Comparison of ENCODE assay signal across 17 cellular contexts in genomic region chr9:133848471-133848870, GRCh38.
"Had no signal": no experiment of that assay in that cellular context is flagged by ENCODE, and none has a peak within 500 bp of the region (broad histone marks: within the 10 kb centered on the region; RNA-seq: fewer than 3 reads in every experiment).

No MANE protein-coding gene starts in this region.

- H3K4me1 Mint-ChIP-seq: activated CD4-positive, alpha-beta T cell treated with anti-CD3 and anti-CD28 coated beads, Interleukin-2, amount 10 ng/mL, durations not matched to agents 24 days and 14 days; activated naive CD4-positive, alpha-beta T cell treated with anti-CD3 and anti-CD28 coated beads, Interleukin-2, amount 10 ng/mL, durations not matched to agents 7 days and 5 days had no signal

- H3K4me3 Mint-ChIP-seq: activated CD4-positive, alpha-beta T cell treated with anti-CD3 and anti-CD28 coated beads, Interleukin-2, amount 10 ng/mL, durations not matched to agents 24 days and 14 days; activated CD8-positive, alpha-beta T cell treated with anti-CD3 and anti-CD28 coated beads for 36 hours; activated naive CD4-positive, alpha-beta T cell treated with anti-CD3 and anti-CD28 coated beads, Interleukin-2, amount 10 ng/mL, durations not matched to agents 7 days and 5 days; activated T-cell treated with anti-CD3 and anti-CD28 coated beads, Interleukin-2, amount 50 U/mL, for 24 hours; memory B cell; stimulated activated naive CD8-positive, alpha-beta T cell treated with anti-CD3 and anti-CD28 coated beads, Interleukin-15, amount 100 ng/mL, for 72 hours had no signal

- H3K9me3 Mint-ChIP-seq: activated CD4-positive, alpha-beta T cell treated with anti-CD3 and anti-CD28 coated beads, Interleukin-2, amount 10 ng/mL, durations not matched to agents 24 days and 14 days; activated CD8-positive, alpha-beta T cell treated with anti-CD3 and anti-CD28 coated beads for 36 hours; activated naive CD4-positive, alpha-beta T cell treated with anti-CD3 and anti-CD28 coated beads, Interleukin-2, amount 10 ng/mL, durations not matched to agents 7 days and 5 days; activated T-cell treated with anti-CD3 and anti-CD28 coated beads, Interleukin-2, amount 50 U/mL, for 24 hours; activated T-helper 2 cell treated with anti-CD3 and anti-CD28 coated beads, Interferon-gamma antibody, Interleukin-2, Interleukin-4, amounts not matched to agents 10 μg/mL and 5 μg/mL and 100 μg/mL, durations not matched to agents 14 hours and 24 hours and 36 hours; memory B cell; stimulated activated naive CD8-positive, alpha-beta T cell treated with anti-CD3 and anti-CD28 coated beads, Interleukin-15, amount 100 ng/mL, for 72 hours had no signal

- H3K36me3 Mint-ChIP-seq: activated naive CD4-positive, alpha-beta T cell treated with anti-CD3 and anti-CD28 coated beads, Interleukin-2, amount 10 ng/mL, durations not matched to agents 7 days and 5 days had no signal

- H3K27me3 Mint-ChIP-seq: activated CD4-positive, alpha-beta T cell treated with anti-CD3 and anti-CD28 coated beads, Interleukin-2, amount 10 ng/mL, durations not matched to agents 24 days and 14 days; activated CD8-positive, alpha-beta T cell treated with anti-CD3 and anti-CD28 coated beads for 36 hours; memory B cell had no signal

- DNase-seq: activated CD4-positive, alpha-beta T cell treated with anti-CD3 and anti-CD28 coated beads, Interleukin-2, amount 10 ng/mL, durations not matched to agents 24 days and 14 days; activated CD8-positive, alpha-beta T cell treated with anti-CD3 and anti-CD28 coated beads for 36 hours; activated naive CD4-positive, alpha-beta T cell treated with anti-CD3 and anti-CD28 coated beads, Interleukin-2, amount 10 ng/mL, durations not matched to agents 7 days and 5 days; activated T-cell treated with anti-CD3 and anti-CD28 coated beads, Interleukin-2, amount 50 U/mL, for 24 hours; aorta; effector CD4-positive, alpha-beta T cell; gastrocnemius medialis; kidney glomerular epithelial cell; stimulated activated naive CD8-positive, alpha-beta T cell treated with anti-CD3 and anti-CD28 coated beads, Interleukin-15, amount 100 ng/mL, for 72 hours; T1000; transverse colon; uterus had no signal

- H3K27me3 ChIP-seq: heart left ventricle, suprapubic skin, transverse colon, uterus had no signal

- H3K4me1 ChIP-seq: gastrocnemius medialis, uterus had no signal

- H3K27ac ChIP-seq: gastrocnemius medialis, heart left ventricle, suprapubic skin, transverse colon, uterus had no signal

- ATAC-seq: activated CD8-positive, alpha-beta T cell treated with anti-CD3 and anti-CD28 coated beads for 36 hours; esophagus mucosa; gastrocnemius medialis; heart left ventricle; stimulated activated naive CD8-positive, alpha-beta T cell treated with anti-CD3 and anti-CD28 coated beads, Interleukin-15, amount 100 ng/mL, for 72 hours had no signal

- H3K27ac Mint-ChIP-seq: activated CD4-positive, alpha-beta T cell treated with anti-CD3 and anti-CD28 coated beads, Interleukin-2, amount 10 ng/mL, durations not matched to agents 24 days and 14 days; activated CD8-positive, alpha-beta T cell treated with anti-CD3 and anti-CD28 coated beads for 36 hours; activated naive CD4-positive, alpha-beta T cell treated with anti-CD3 and anti-CD28 coated beads, Interleukin-2, amount 10 ng/mL, durations not matched to agents 7 days and 5 days; activated T-cell treated with anti-CD3 and anti-CD28 coated beads, Interleukin-2, amount 50 U/mL, for 24 hours; activated T-helper 2 cell treated with anti-CD3 and anti-CD28 coated beads, Interferon-gamma antibody, Interleukin-2, Interleukin-4, amounts not matched to agents 10 μg/mL and 5 μg/mL and 100 μg/mL, durations not matched to agents 14 hours and 24 hours and 36 hours; memory B cell; stimulated activated naive CD8-positive, alpha-beta T cell treated with anti-CD3 and anti-CD28 coated beads, Interleukin-15, amount 100 ng/mL, for 72 hours had no signal

- H3K9me3 ChIP-seq: gastrocnemius medialis, heart left ventricle, suprapubic skin, transverse colon, uterus had no signal

- H3K36me3 ChIP-seq: gastrocnemius medialis, heart left ventricle, suprapubic skin, transverse colon, uterus had no signal

- H3K4me3 ChIP-seq: gastrocnemius medialis, heart left ventricle, suprapubic skin, transverse colon, uterus had no signal
